Comparison of ENCODE assay signal across 19 cellular contexts in the genomic region with DNA sequence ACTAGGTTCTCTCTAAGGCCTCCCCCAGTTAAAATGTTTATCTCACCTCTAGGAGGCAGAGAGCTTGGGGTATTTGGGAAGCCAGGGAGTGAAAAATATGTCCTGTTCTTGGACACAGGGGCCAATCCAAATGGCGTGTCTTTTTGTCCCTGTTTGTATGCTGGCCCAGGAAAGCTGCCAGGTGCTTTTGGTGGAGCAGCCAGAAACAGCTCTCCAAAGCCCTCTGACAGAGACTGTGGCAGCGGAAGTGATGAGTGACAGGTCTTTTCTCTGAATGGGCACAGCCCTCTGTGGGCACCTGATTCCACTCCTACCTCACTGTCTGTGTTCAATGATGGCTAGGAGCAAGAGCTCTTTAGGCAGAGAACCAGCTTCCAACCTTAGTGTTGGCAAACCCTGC.
A peak's percentile ranks its signal among the peaks of the same experiment; 100 is the strongest.
DNase-seq lines count a peak whose midpoint lies in the region; ATAC-seq and TF ChIP-seq lines count a peak whose summit lies in the region.
"Had no signal": no experiment of that assay in that cellular context is flagged by ENCODE, and none has a peak within 500 bp of the region (broad histone marks: within the 10 kb centered on the region; RNA-seq: fewer than 3 reads in every experiment).

No MANE protein-coding gene starts in this region.

- CTCF ChIA-PET in activated CD8-positive, alpha-beta T cell treated with anti-CD3 and anti-CD28 coated beads, Interleukin-2, amount 10 ng/mL, durations not matched to agents 7 days and 5 days (lab: Charles Lee): no interaction called here

- H3K9me3 Mint-ChIP-seq in glutamatergic neuron (ENCODE audit: unreplicated experiment): peaks cover 3% of the 10 kb centered on the region
- no peaks in the 10 kb centered on the region for H3K9me3 Mint-ChIP-seq in activated CD8-positive, alpha-beta T cell treated with anti-CD3 and anti-CD28 coated beads, Interleukin-2, amount 10 ng/mL, durations not matched to agents 7 days and 5 days (ENCODE audit: insufficient read depth)
- H3K9me3 Mint-ChIP-seq: activated CD4-positive, alpha-beta T cell treated with anti-CD3 and anti-CD28 coated beads, Interleukin-2, amount 10 ng/mL, durations not matched to agents 7 days and 5 days; activated naive CD8-positive, alpha-beta T cell treated with anti-CD3 and anti-CD28 coated beads for 36 hours; activated T-helper 17 cell treated with anti-CD3 and anti-CD28 coated beads, Interleukin-2, amount 50 U/mL, for 72 hours had no signal

- peaks cover 6% of the 10 kb centered on the region for H3K27me3 Mint-ChIP-seq in glutamatergic neuron (ENCODE audit: unreplicated experiment)
- no peaks in the 10 kb centered on the region for H3K27me3 Mint-ChIP-seq in activated CD8-positive, alpha-beta T cell treated with anti-CD3 and anti-CD28 coated beads, Interleukin-2, amount 10 ng/mL, durations not matched to agents 7 days and 5 days (ENCODE audit: low read depth)
- H3K27me3 Mint-ChIP-seq: activated CD4-positive, alpha-beta T cell treated with anti-CD3 and anti-CD28 coated beads, Interleukin-2, amount 10 ng/mL, durations not matched to agents 7 days and 5 days; activated naive CD8-positive, alpha-beta T cell treated with anti-CD3 and anti-CD28 coated beads for 36 hours; activated T-helper 17 cell treated with anti-CD3 and anti-CD28 coated beads, Interleukin-2, amount 50 U/mL, for 72 hours had no signal

- POLR2A ChIA-PET in activated CD8-positive, alpha-beta T cell treated with anti-CD3 and anti-CD28 coated beads, Interleukin-2, amount 10 ng/mL, durations not matched to agents 7 days and 5 days (lab: Charles Lee): no interaction called here

- no peak for TF ChIP-seq CTCF in glutamatergic neuron (IDR thresholded peaks at IDR 0.05; ENCODE audit: partially characterized antibody, unreplicated experiment)

- DNase-seq in COLO668 (lab: John Stamatoyannopoulos, UW; ENCODE audit: unreplicated experiment) (peak; percentile 17), NCI-H1105 treated with DMSO at 0.1 percent for 48 hours (lab: John Stamatoyannopoulos, UW) (peak; percentile 69), NCI-H345 treated with DMSO at 0.1 percent for 48 hours (lab: John Stamatoyannopoulos, UW; ENCODE audit: unreplicated experiment) (peak; percentile 82), glutamatergic neuron (no peak), middle frontal gyrus (ENCODE audit: extremely low spot score, low spot score) (no peak)
- DNase-seq in activated CD8-positive, alpha-beta T cell treated with anti-CD3 and anti-CD28 coated beads, Interleukin-2, amount 10 ng/mL, durations not matched to agents 7 days and 5 days: no peak
- DNase-seq: activated CD4-positive, alpha-beta T cell treated with anti-CD3 and anti-CD28 coated beads, Interleukin-2, amount 10 ng/mL, durations not matched to agents 7 days and 5 days; activated CD8-positive, alpha-beta memory T cell treated with anti-CD3 and anti-CD28 coated beads, Interleukin-2, amount 50 U/mL, for 4 hours; activated naive CD8-positive, alpha-beta T cell treated with anti-CD3 and anti-CD28 coated beads for 36 hours; effector CD8-positive, alpha-beta T cell; foreskin melanocyte; lower lobe of right lung; NCI-H748 treated with DMSO at 0.1 percent for 48 hours; trophoblast cell had no signal

- ATAC-seq in activated CD8-positive, alpha-beta T cell treated with anti-CD3 and anti-CD28 coated beads, Interleukin-2, amount 10 ng/mL, durations not matched to agents 7 days and 5 days: no peak
- no peak for ATAC-seq in GM18498 (IDR thresholded peaks at IDR 0.05; ENCODE audit: unreplicated experiment)
- no peak for ATAC-seq in HG03139 (IDR thresholded peaks at IDR 0.05; ENCODE audit: unreplicated experiment)
- ATAC-seq: activated T-helper 17 cell treated with anti-CD3 and anti-CD28 coated beads, Interleukin-2, amount 50 U/mL, for 72 hours; esophagus mucosa; SK-N-SH treated with all-trans-retinoic acid at 6 μM for 48 hours had no signal

- H3K27ac Mint-ChIP-seq in glutamatergic neuron (ENCODE audit: unreplicated experiment): peak overlapping the region; percentile 99
- no peak overlapping the region for H3K27ac Mint-ChIP-seq in activated CD8-positive, alpha-beta T cell treated with anti-CD3 and anti-CD28 coated beads, Interleukin-2, amount 10 ng/mL, durations not matched to agents 7 days and 5 days
- H3K27ac Mint-ChIP-seq: activated CD4-positive, alpha-beta T cell treated with anti-CD3 and anti-CD28 coated beads, Interleukin-2, amount 10 ng/mL, durations not matched to agents 7 days and 5 days; activated naive CD8-positive, alpha-beta T cell treated with anti-CD3 and anti-CD28 coated beads for 36 hours; activated T-helper 17 cell treated with anti-CD3 and anti-CD28 coated beads, Interleukin-2, amount 50 U/mL, for 72 hours had no signal

- H3K4me1 Mint-ChIP-seq in glutamatergic neuron (ENCODE audit: low read depth, unreplicated experiment): peaks cover 40% of the 10 kb centered on the region
- H3K4me1 Mint-ChIP-seq in activated CD8-positive, alpha-beta T cell treated with anti-CD3 and anti-CD28 coated beads, Interleukin-2, amount 10 ng/mL, durations not matched to agents 7 days and 5 days (ENCODE audit: low read depth): no peaks in the 10 kb centered on the region
- H3K4me1 Mint-ChIP-seq: activated CD4-positive, alpha-beta T cell treated with anti-CD3 and anti-CD28 coated beads, Interleukin-2, amount 10 ng/mL, durations not matched to agents 7 days and 5 days; activated naive CD8-positive, alpha-beta T cell treated with anti-CD3 and anti-CD28 coated beads for 36 hours; activated T-helper 17 cell treated with anti-CD3 and anti-CD28 coated beads, Interleukin-2, amount 50 U/mL, for 72 hours had no signal

- no peaks in the 10 kb centered on the region for H3K36me3 Mint-ChIP-seq in glutamatergic neuron (ENCODE audit: unreplicated experiment)
- no peaks in the 10 kb centered on the region for H3K36me3 Mint-ChIP-seq in activated CD8-positive, alpha-beta T cell treated with anti-CD3 and anti-CD28 coated beads, Interleukin-2, amount 10 ng/mL, durations not matched to agents 7 days and 5 days (ENCODE audit: low read depth)
- H3K36me3 Mint-ChIP-seq: activated naive CD8-positive, alpha-beta T cell treated with anti-CD3 and anti-CD28 coated beads for 36 hours had no signal

- H3K4me3 Mint-ChIP-seq in glutamatergic neuron (ENCODE audit: unreplicated experiment): peak overlapping the region; percentile 79
- no peak overlapping the region for H3K4me3 Mint-ChIP-seq in activated CD8-positive, alpha-beta T cell treated with anti-CD3 and anti-CD28 coated beads, Interleukin-2, amount 10 ng/mL, durations not matched to agents 7 days and 5 days
- H3K4me3 Mint-ChIP-seq: activated CD4-positive, alpha-beta T cell treated with anti-CD3 and anti-CD28 coated beads, Interleukin-2, amount 10 ng/mL, durations not matched to agents 7 days and 5 days; activated naive CD8-positive, alpha-beta T cell treated with anti-CD3 and anti-CD28 coated beads for 36 hours; activated T-helper 17 cell treated with anti-CD3 and anti-CD28 coated beads, Interleukin-2, amount 50 U/mL, for 72 hours had no signal

Comparison
In these comparisons a context has a peak if more than half of its experiments do, and no peak if none do; other contexts are left out.
1. DNase-seq: peak in COLO668 (single experiment), NCI-H1105 treated with DMSO at 0.1 percent for 48 hours (single experiment) and NCI-H345 treated with DMSO at 0.1 percent for 48 hours (single experiment); none in glutamatergic neuron (single experiment), activated CD8-positive, alpha-beta T cell treated with anti-CD3 and anti-CD28 coated beads, Interleukin-2, amount 10 ng/mL, durations not matched to agents 7 days and 5 days (single experiment) and middle frontal gyrus (single experiment).